11 cellular contexts compared by ENCODE assay signal in genomic region chr19:40445637-40445944, GRCh38. TPM values are rescaled to one million over a fixed set of nuclear protein-coding genes. Genes with fewer than 3 reads are reported as not detected.
DNase-seq lines count a peak whose midpoint lies in the region; FAIRE-seq and TF ChIP-seq lines count a peak whose summit lies in the region.
"Had no signal": no experiment of that assay in that cellular context is flagged by ENCODE, and none has a peak within 500 bp of the region (broad histone marks: within the 10 kb centered on the region; RNA-seq: fewer than 3 reads in every experiment).

No MANE protein-coding gene starts in this region.

- no peak overlapping the region for H3K4me3 ChIP-seq in A673 (ENCODE audit: low read depth, low read length, poor library complexity, severe bottlenecking)
- H3K4me3 ChIP-seq in kidney (ENCODE audit: low read length in 2 of 2) = no peak overlapping the region

- no peak overlapping the region for H3K9ac ChIP-seq in kidney (ENCODE audit: low read length in 2 of 2)

- CTCF ChIA-PET in A673 (lab: Charles Lee) (no interaction called here), RWPE1 (lab: Yijun Ruan, JAX) (interaction anchor here (0.5 to 2.0 kb wide), 2 partner anchors 25 to 39 kb away, joined by 3 to 13 read pairs; no protein-coding TSS in a partner anchor)

- no peak for FAIRE-seq in kidney (lab: Jason Lieb, UNC)
- FAIRE-seq: GM18507 had no signal

- DNase-seq in A673 (ENCODE audit: low spot score) (no peak), RWPE1 (ENCODE audit: low spot score) (no peak), kidney (no peak), NCI-H2029 treated with DMSO at 0.1 percent for 48 hours (lab: John Stamatoyannopoulos, UW) (no peak), amygdala (lab: John Stamatoyannopoulos, UW) (no peak), HuH-7 (ENCODE audit: low spot score) (no peak)
- DNase-seq: activated CD4-positive, alpha-beta T cell treated with anti-CD3 and anti-CD28 coated beads, Interleukin-2, amount 50 U/mL, for 1 hour; cerebellar nuclear complex; head of caudate nucleus; NCI-H1436 had no signal

- H3K9me3 ChIP-seq in A673 (ENCODE audit: low read depth, low read length, poor library complexity, severe bottlenecking) = no peaks in the 10 kb centered on the region
- no peaks in the 10 kb centered on the region for H3K9me3 ChIP-seq in kidney (ENCODE audit: control insufficient read depth in 1 of 2, low read length in 2 of 2)

- POLR2A ChIA-PET in A673 (lab: Charles Lee; ENCODE audit: low non-redundant PET) (no interaction called here), RWPE1 (lab: Yijun Ruan, JAX; ENCODE audit: low non-redundant PET) (no interaction called here)

- intact Hi-C loops in A673 (cut with micrococcal nuclease; ENCODE audit: unreplicated experiment) = no loop called here
- intact Hi-C loops in kidney (cut with DNase I) = no loop called here

- H3K27me3 ChIP-seq in A673 (replicated peaks; ENCODE audit: insufficient read depth, low read depth, low read length, poor library complexity) = no peaks in the 10 kb centered on the region

- H3K27ac ChIP-seq in A673 (ENCODE audit: low read depth, low read length, poor library complexity, severe bottlenecking) (peak overlapping the region; percentile 96), RWPE1 (peak overlapping the region; percentile 96), kidney (ENCODE audit: low read depth in 2 of 2, low read length in 2 of 2) (peak overlapping the region; percentile 55 to 81)

- H3K4me1 ChIP-seq in A673 (ENCODE audit: insufficient read depth, low read length, poor library complexity, severe bottlenecking) = peaks cover 22% of the 10 kb centered on the region
- peaks cover 7 to 10% of the 10 kb centered on the region in 2 donors for H3K4me1 ChIP-seq in kidney (ENCODE audit: control insufficient read depth in 1 of 2, insufficient read depth in 1 of 2, low read depth in 1 of 2, low read length in 2 of 2)

- H3K36me3 ChIP-seq in A673 (ENCODE audit: insufficient read depth, low read length, poor library complexity, severe bottlenecking) (peaks cover 18% of the 10 kb centered on the region), kidney (ENCODE audit: control insufficient read depth in 1 of 2, insufficient read depth in 2 of 2, low read length in 2 of 2) (peaks cover 11 to 19% of the 10 kb centered on the region in 2 donors)

- TF ChIP-seq CTCF in A673 (conservative IDR thresholded peaks at IDR 0.05; ENCODE audit: low read depth, low read length) = no peak
- TF ChIP-seq CTCF in RWPE1 (conservative IDR thresholded peaks at IDR 0.05; ENCODE audit: low read depth) = no peak
- TF ChIP-seq CTCF in kidney (IDR thresholded peaks at IDR 0.05; ENCODE audit: borderline replicate concordance, extremely low read depth, insufficient read depth) = no peak

- no TSS peak for BruUV-seq in A673 (replicated peaks; lab: Mats Ljungman, UMichigan)

RNA-seq across cellular contexts. Expression of gene SERTAD3, which starts 1.5 kb away (rescaled TPM):
- total RNA-seq in A673 (2021) (26.3 and 28.7 TPM in 2 replicates), kidney (38.4 TPM)
- polyA plus RNA-seq in kidney (ENCODE audit: insufficient read depth, low read depth, low replicate concordance) = 29.9 TPM

RNA-seq across cellular contexts. Expression of gene SERTAD1, which starts 19.8 kb away (rescaled TPM):
- 9.6 and 16.5 TPM in 2 replicates for total RNA-seq in A673 (2021)
- 14.8 TPM for total RNA-seq in kidney
- 18.2 TPM for polyA plus RNA-seq in kidney (ENCODE audit: insufficient read depth, low read depth, low replicate concordance)

RNA-seq across cellular contexts. Expression of gene BLVRB, which starts 20.0 kb away (rescaled TPM):
- total RNA-seq in A673 (2021) (36.1 and 48.2 TPM in 2 replicates), kidney (89.9 TPM)
- polyA plus RNA-seq in kidney (ENCODE audit: insufficient read depth, low read depth, low replicate concordance) = 248 TPM

RNA-seq across cellular contexts. Expression of gene SPTBN4, which starts 21.2 kb away (rescaled TPM):
- total RNA-seq in A673 (2021) (0.43 and 0.94 TPM in 2 replicates), kidney (0.82 TPM)
- polyA plus RNA-seq in kidney (ENCODE audit: insufficient read depth, low read depth, low replicate concordance) = 4.6 TPM

RNA-seq across cellular contexts. Expression of gene PRX, which starts 32.4 kb away (rescaled TPM):
- total RNA-seq in A673 (2021) (2.5 and 3.9 TPM in 2 replicates), kidney (4.5 TPM)
- 12.6 TPM for polyA plus RNA-seq in kidney (ENCODE audit: insufficient read depth, low read depth, low replicate concordance)
